ENCODE assay signal across 9 cellular contexts in genomic region chr14:93333631-93334095, GRCh38. TPM values are rescaled to one million over a fixed set of nuclear protein-coding genes. Genes with fewer than 3 reads are reported as not detected.
A peak's percentile ranks its signal among the peaks of the same experiment; 100 is the strongest.
DNase-seq lines count a peak whose midpoint lies in the region; ATAC-seq, FAIRE-seq and TF ChIP-seq lines count a peak whose summit lies in the region.
"Had no signal": no experiment of that assay in that cellular context is flagged by ENCODE, and none has a peak within 500 bp of the region (broad histone marks: within the 10 kb centered on the region; RNA-seq: fewer than 3 reads in every experiment).

No MANE protein-coding gene starts in this region.

- peak overlapping the region; percentile 84 for H3K4me3 ChIP-seq in AG04449 (ENCODE audit: low read depth, low read length)
- H3K4me3 ChIP-seq in bronchial epithelial cell (ENCODE audit: low read depth, low read length), result peak overlapping the region; percentile 60
- peak overlapping the region; percentile 94 for H3K4me3 ChIP-seq in mucosa of descending colon

- no peak for ATAC-seq in mucosa of descending colon
- ATAC-seq in GM18909 (IDR thresholded peaks at IDR 0.05; ENCODE audit: poor library complexity, unreplicated experiment), result no peak

- TF ChIP-seq CTCF in AG04449 (IDR thresholded peaks at IDR 0.05; ENCODE audit: insufficient read depth, low read length, missing control alignments) (no peak), bronchial epithelial cell (IDR thresholded peaks at IDR 0.05; ENCODE audit: insufficient read depth, low read length, severe bottlenecking) (no peak), mucosa of descending colon (IDR thresholded peaks at IDR 0.05) (no peak)

- DNase-seq in AG04449 (ENCODE audit: low read depth, low spot score), result no peak
- no peak for DNase-seq in bronchial epithelial cell (ENCODE audit: low read depth)
- no peak for DNase-seq in mucosa of descending colon
- no peak for DNase-seq in DMS153 (lab: John Stamatoyannopoulos, UW)
- DNase-seq in HEK293T (ENCODE audit: extremely low spot score), result no peak
- DNase-seq in occipital lobe (lab: John Stamatoyannopoulos, UW), result no peak

- no peaks in the 10 kb centered on the region for H3K36me3 ChIP-seq in bronchial epithelial cell (ENCODE audit: control insufficient read depth, insufficient read depth, low read length)
- no peaks in the 10 kb centered on the region for H3K36me3 ChIP-seq in mucosa of descending colon (ENCODE audit: low read depth)

- H3K4me3 Mint-ChIP-seq in IgD-negative memory B cell, result peak overlapping the region; percentile 90 to 97 (median 96)

- H3K4me1 Mint-ChIP-seq in IgD-negative memory B cell, result peaks cover 31 to 39% (median 39%) of the 10 kb centered on the region in 3 donors

- no peaks in the 10 kb centered on the region for H3K27me3 ChIP-seq in bronchial epithelial cell (ENCODE audit: control insufficient read depth, insufficient read depth, low read length)

- CTCF ChIA-PET in AG04449 (lab: Yijun Ruan, JAX), result interaction anchor here (0.9 to 1.1 kb wide), 2 partner anchors 126 to 221 kb away, joined by 3 read pairs; no protein-coding TSS in a partner anchor
- CTCF ChIA-PET in HEK293T (lab: Yijun Ruan, JAX), result no interaction called here

- H3K27me3 Mint-ChIP-seq in IgD-negative memory B cell, result no peaks in the 10 kb centered on the region

- POLR2A ChIA-PET in AG04449 (lab: Yijun Ruan, JAX) (no interaction called here), HEK293T (lab: Yijun Ruan, JAX) (no interaction called here)

- no peaks in the 10 kb centered on the region for H3K9me3 ChIP-seq in mucosa of descending colon

- H3K27ac Mint-ChIP-seq in IgD-negative memory B cell, result peak overlapping the region; percentile 85 to 97 (median 94)

- H3K9me3 Mint-ChIP-seq in IgD-negative memory B cell, result no peaks in the 10 kb centered on the region

- intact Hi-C loops in mucosa of descending colon (cut with DNase I, micrococcal nuclease), result no loop called here

- peaks cover 2% of the 10 kb centered on the region for H3K36me3 Mint-ChIP-seq in IgD-negative memory B cell

- no peak for FAIRE-seq in bronchial epithelial cell (lab: Jason Lieb, UNC)

- peaks cover 35% of the 10 kb centered on the region for H3K4me1 ChIP-seq in mucosa of descending colon (ENCODE audit: low read depth)

TF ChIP-seq in HEK293T, 16 proteins besides CTCF, POLR2A, EP300 and RAD21:
- no peak for TF ChIP-seq PKNOX1 (IDR thresholded peaks at IDR 0.05)
- TF ChIP-seq CTBP1 (IDR thresholded peaks at IDR 0.05; ENCODE audit: borderline replicate concordance), result no peak
- no peak for TF ChIP-seq NFRKB (IDR thresholded peaks at IDR 0.05)
- no peak for TF ChIP-seq HDGF (IDR thresholded peaks at IDR 0.05; ENCODE audit: borderline replicate concordance)
- no peak for TF ChIP-seq FOXK2 (IDR thresholded peaks at IDR 0.05)
- no peak for TF ChIP-seq BHLHE40 (IDR thresholded peaks at IDR 0.05; ENCODE audit: borderline replicate concordance)
- no peak for TF ChIP-seq SUZ12 (IDR thresholded peaks at IDR 0.05)
- no peak for TF ChIP-seq SP1 (IDR thresholded peaks at IDR 0.05)
- no peak for TF ChIP-seq LEF1 (IDR thresholded peaks at IDR 0.05; ENCODE audit: borderline replicate concordance)
- TF ChIP-seq ARNT (IDR thresholded peaks at IDR 0.05), result no peak
- no peak for TF ChIP-seq FOXM1 (IDR thresholded peaks at IDR 0.05; ENCODE audit: borderline replicate concordance)

RNA-seq across cellular contexts. Expression of gene BTBD7, which starts 0.8 kb away (rescaled TPM):
- polyA plus RNA-seq in IgD-negative memory B cell, result 16.1 TPM
- total RNA-seq in bronchial epithelial cell (20.3 and 22.8 TPM in 2 replicates), mucosa of descending colon (10 to 100 TPM; 39.9 to 59.2 (median 45.6) TPM), occipital lobe (55.7 TPM)

RNA-seq across cellular contexts. Expression of gene COX8C, which starts 13.3 kb away (rescaled TPM):
- not detected for polyA plus RNA-seq in IgD-negative memory B cell
- total RNA-seq in bronchial epithelial cell (not detected in 2 replicates), mucosa of descending colon (not detected), occipital lobe (not detected)
- total RNA-seq: dermis microvascular lymphatic vessel endothelial cell had no signal
